ENCODE assay signal across 13 cellular contexts in the genomic region with DNA sequence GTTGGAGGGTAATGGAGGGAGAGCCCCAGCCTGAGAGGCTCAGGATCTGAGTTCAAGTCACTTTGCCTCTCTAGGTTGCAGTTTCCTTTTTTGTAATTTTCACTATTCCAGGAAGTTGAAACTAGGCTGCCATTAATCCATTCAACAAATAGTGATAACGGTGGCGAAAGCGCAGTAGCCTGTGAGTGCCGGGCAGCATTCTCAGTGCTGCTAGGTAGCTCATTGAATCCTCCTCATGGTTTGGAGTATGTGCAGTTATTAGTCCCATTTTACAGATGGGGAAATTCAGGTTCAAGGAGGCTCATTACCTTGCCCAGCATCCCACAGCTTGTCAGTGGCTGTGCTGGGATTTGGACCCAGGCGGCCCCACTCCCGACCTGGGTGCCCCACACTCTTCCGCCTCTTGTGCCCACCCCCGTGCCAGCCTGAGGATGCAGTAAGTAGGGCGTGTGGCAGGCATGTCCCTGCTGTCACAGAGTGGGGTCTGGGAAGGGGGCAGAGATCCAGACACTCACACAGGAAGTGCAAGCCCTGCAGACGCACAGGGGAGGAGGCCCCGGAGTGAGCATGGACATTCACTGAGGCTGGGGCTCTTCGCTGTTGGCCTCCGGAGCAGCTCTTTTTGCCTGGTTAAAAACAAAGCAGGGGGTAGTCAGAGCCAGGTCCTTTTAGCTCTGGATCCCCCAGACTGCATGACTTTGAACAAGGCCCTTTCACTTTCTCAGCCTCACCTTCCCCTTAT. TPM values are rescaled to one million over a fixed set of nuclear protein-coding genes. Genes with fewer than 3 reads are reported as not detected.
DNase-seq lines count a peak whose midpoint lies in the region; ATAC-seq, FAIRE-seq and TF ChIP-seq lines count a peak whose summit lies in the region.
"Had no signal": no experiment of that assay in that cellular context is flagged by ENCODE, and none has a peak within 500 bp of the region (broad histone marks: within the 10 kb centered on the region; RNA-seq: fewer than 3 reads in every experiment).

No MANE protein-coding gene starts in this region.

- POLR2A ChIA-PET in A549 (lab: Yijun Ruan, JAX), result no interaction called here
- POLR2A ChIA-PET in HCT116 (lab: Charles Lee), result no interaction called here

- no TSS peak for BruUV-seq in HCT116 (replicated peaks; lab: Mats Ljungman, UMichigan)

- TF ChIP-seq CTCF in A549 (IDR thresholded peaks at IDR 0.05), result no peak
- no peak for TF ChIP-seq CTCF in HCT116 (IDR thresholded peaks at IDR 0.05 in 2 of 3, conservative IDR thresholded peaks at IDR 0.05 in 1 of 3; ENCODE audit: borderline replicate concordance in 1 of 3, insufficient read depth in 1 of 3, low read depth in 2 of 3, low read length in 2 of 3)
- no peak for TF ChIP-seq CTCF in nephron (IDR thresholded peaks at IDR 0.05; ENCODE audit: unreplicated experiment in 3 of 3)
- TF ChIP-seq CTCF in testis (IDR thresholded peaks at IDR 0.05), result no peak

- H3K4me3 Mint-ChIP-seq in nephron, result no peak overlapping the region
- H3K4me3 Mint-ChIP-seq: B cell had no signal

- CTCF ChIA-PET in A549 (lab: Yijun Ruan, JAX) (interaction anchor here (0.6 to 7.6 kb wide), 36 partner anchors 8 to 565 kb away, joined by 3 to 173 read pairs (median 4); partner anchors contain the start of gene SLC6A6), HCT116 (lab: Charles Lee) (interaction anchor here (0.7 to 1.2 kb wide), 5 partner anchors 59 to 258 kb away, joined by 4 to 12 read pairs (median 7); partner anchors contain the start of gene SLC6A6)

- RAD21 ChIA-PET in HCT116 (lab: Charles Lee; ENCODE audit: low non-redundant PET in 1 of 2, low total read pairs in 2 of 2, uncharacterized antibody in 2 of 2, unreplicated experiment in 2 of 2), result interaction anchor here (1.0 to 1.7 kb wide), 3 partner anchors 9 to 257 kb away, joined by 3 to 7 read pairs (median 3); no protein-coding TSS in a partner anchor

- intact Hi-C loops in HCT116 (cut with micrococcal nuclease), result loop anchor here (1.0 to 2.0 kb wide), 3 partner anchors 200 to 565 kb away; no protein-coding TSS in a partner anchor
- intact Hi-C loops in testis (cut with DNase I; ENCODE audit: low total_unique reads), result loop anchor here (5.0 to 10.0 kb wide), 2 partner anchors 199 to 256 kb away; no protein-coding TSS in a partner anchor
- intact Hi-C loops in aorta (cut with DNase I), result loop anchor here in 1 of 2 donors (2.0 kb wide), 1 partner anchor 56 kb away; no protein-coding TSS in a partner anchor

- H3K4me2 ChIP-seq in A549, result no peak overlapping the region
- no peak overlapping the region for H3K4me2 ChIP-seq in HCT116 (ENCODE audit: low read length)
- H3K4me2 ChIP-seq: hepatocyte had no signal

- H3K9me3 Mint-ChIP-seq in nephron, result no peaks in the 10 kb centered on the region

- DNase-seq in A549 (ENCODE audit: low read depth in 1 of 2, low spot score in 1 of 2), result no peak
- DNase-seq in HCT116 (ENCODE audit: low read depth, low spot score), result no peak
- DNase-seq in adipocyte (ENCODE audit: low read depth), result no peak
- no peak for DNase-seq in testis
- no peak for DNase-seq in SW 1271 (lab: John Stamatoyannopoulos, UW)
- no peak for DNase-seq in aorta
- no peak for DNase-seq in HT-29 (ENCODE audit: low spot score)

- no peaks in the 10 kb centered on the region for H3K27me3 Mint-ChIP-seq in nephron (ENCODE audit: low read depth)
- H3K27me3 Mint-ChIP-seq: B cell had no signal

- H3K4me1 ChIP-seq in A549, result peaks cover 48% of the 10 kb centered on the region
- H3K4me1 ChIP-seq in HCT116 (ENCODE audit: control insufficient read depth in 1 of 2, insufficient read depth in 2 of 2, low read length in 2 of 2), result no peaks in the 10 kb centered on the region
- H3K4me1 ChIP-seq in adipocyte (ENCODE audit: control insufficient read depth, insufficient read depth, low read length), result peaks cover 20% of the 10 kb centered on the region
- peaks cover 10% of the 10 kb centered on the region for H3K4me1 ChIP-seq in testis
- no peaks in the 10 kb centered on the region for H3K4me1 ChIP-seq in aorta (ENCODE audit: control insufficient read depth in 1 of 2, insufficient read depth in 2 of 2, low read length in 2 of 2)
- H3K4me1 ChIP-seq: parathyroid adenoma had no signal

- FAIRE-seq in A549 (lab: Jason Lieb, UNC), result no peak

- no peaks in the 10 kb centered on the region for H4K20me1 ChIP-seq in HCT116 (ENCODE audit: insufficient read depth)

- no peak for TF ChIP-seq POLR2A in A549 (IDR thresholded peaks at IDR 0.05; ENCODE audit: low read length)
- no peak for TF ChIP-seq POLR2A in HCT116 (IDR thresholded peaks at IDR 0.05; ENCODE audit: borderline replicate concordance, extremely low read depth, insufficient read depth, insufficient read length)
- TF ChIP-seq POLR2A in testis (IDR thresholded peaks at IDR 0.05), result no peak

- H3K9me3 ChIP-seq in A549 (no peaks in the 10 kb centered on the region), HCT116 (ENCODE audit: control insufficient read depth in 1 of 2, insufficient read depth in 1 of 2, low read depth in 1 of 2, low read length in 2 of 2) (no peaks in the 10 kb centered on the region), adipocyte (ENCODE audit: control insufficient read depth, low read length) (no peaks in the 10 kb centered on the region), testis (no peaks in the 10 kb centered on the region), aorta (ENCODE audit: control insufficient read depth, low read length) (no peaks in the 10 kb centered on the region)
- H3K9me3 ChIP-seq: SJSA1 had no signal

- TF ChIP-seq RAD21 in A549 (conservative IDR thresholded peaks at IDR 0.05 in 1 of 2, IDR thresholded peaks at IDR 0.05 in 1 of 2) (no peak), HCT116 (IDR thresholded peaks at IDR 0.05; ENCODE audit: low read depth) (no peak)

- peaks cover 31% of the 10 kb centered on the region for H3K36me3 Mint-ChIP-seq in nephron (ENCODE audit: low read depth)

- no peaks in the 10 kb centered on the region for H3K79me2 ChIP-seq in HCT116 (ENCODE audit: insufficient read depth, low read length)
- H3K79me2 ChIP-seq: hepatocyte, parathyroid adenoma had no signal

- ATAC-seq in A549 (peak; percentile 3 to 29; a peak in 4 of 6 replicates), HCT116 (peak; percentile 24), aorta (ENCODE audit: low FRiP score) (no peak)
- ATAC-seq: activated CD4-positive, CD25-positive, alpha-beta regulatory T cell treated with anti-CD3 and anti-CD28 coated beads, Interleukin-2, amount 50 U/mL, for 24 hours had no signal

- H3K9me2 ChIP-seq in HCT116 (ENCODE audit: insufficient read depth), result no peaks in the 10 kb centered on the region

- peak overlapping the region; percentile 21 to 61; a peak in 4 of 6 replicates for H3K27ac ChIP-seq in A549
- no peak overlapping the region for H3K27ac ChIP-seq in HCT116 (ENCODE audit: low read depth, low read length)
- no peak overlapping the region for H3K27ac ChIP-seq in testis
- H3K27ac ChIP-seq in aorta (ENCODE audit: low read depth in 1 of 2, low read length in 2 of 2), result no peak overlapping the region
- H3K27ac ChIP-seq: parathyroid adenoma, SJSA1 had no signal

- H3K36me3 ChIP-seq in HCT116 (ENCODE audit: control insufficient read depth in 1 of 2, insufficient read depth in 2 of 2, low read length in 2 of 2) (peaks cover 11 to 21% of the 10 kb centered on the region in 2 experiments; a peak in 3 of 4 replicates), adipocyte (ENCODE audit: control insufficient read depth, insufficient read depth, low read length, severe bottlenecking) (peaks cover 15% of the 10 kb centered on the region), testis (ENCODE audit: low read depth, missing control alignments) (no peaks in the 10 kb centered on the region), aorta (ENCODE audit: control insufficient read depth in 1 of 2, insufficient read depth in 2 of 2, low read length in 1 of 2) (no peaks in the 10 kb centered on the region)

- 87% methylated on average over 10 of the region's 13 CpGs for WGBS in A549 (ENCODE audit: missing lambda C conversion rate)
- WGBS in testis, 2 donors, result 74 to 84% methylated on average over 11 to 13 of the region's 13 CpGs
- 58 to 61% methylated on average over 13 of the region's 13 CpGs for WGBS in aorta, 2 donors

- H3K27ac Mint-ChIP-seq in nephron, result peak overlapping the region in 2 of 3 experiments; percentile 15 to 82
- H3K27ac Mint-ChIP-seq: B cell had no signal

- no peak overlapping the region for H3K4me3 ChIP-seq in A549
- no peak overlapping the region for H3K4me3 ChIP-seq in HCT116 (replicated peaks in 1 of 2; ENCODE audit: low read depth in 1 of 2, low read length in 2 of 2)
- no peak overlapping the region for H3K4me3 ChIP-seq in adipocyte (ENCODE audit: low read length)
- H3K4me3 ChIP-seq in testis, result no peak overlapping the region
- H3K4me3 ChIP-seq in aorta (ENCODE audit: low read length in 2 of 2), result no peak overlapping the region
- H3K4me3 ChIP-seq: hepatocyte, SJSA1 had no signal

- no peak for TF ChIP-seq EP300 in A549 (IDR thresholded peaks at IDR 0.05)

- H3K27me3 ChIP-seq in HCT116 (ENCODE audit: insufficient read depth, low read length) (no peaks in the 10 kb centered on the region), adipocyte (replicated peaks; ENCODE audit: control insufficient read depth, insufficient read depth, low read length) (no peaks in the 10 kb centered on the region), testis (no peaks in the 10 kb centered on the region), aorta (ENCODE audit: control insufficient read depth in 1 of 2, insufficient read depth in 2 of 2, low read length in 1 of 2) (no peaks in the 10 kb centered on the region)
- H3K27me3 ChIP-seq: hepatocyte, SJSA1 had no signal

- no peak overlapping the region for H2AFZ ChIP-seq in HCT116 (ENCODE audit: low read depth, low read length, poor library complexity, severe bottlenecking)
- H2AFZ ChIP-seq: hepatocyte, parathyroid adenoma had no signal

- H3K4me1 Mint-ChIP-seq in nephron, result peaks cover 30% of the 10 kb centered on the region
- H3K4me1 Mint-ChIP-seq: B cell had no signal

- H3K9ac ChIP-seq in HCT116 (ENCODE audit: low read length) (no peak overlapping the region), adipocyte (ENCODE audit: low read length) (peak overlapping the region; percentile 21)
- H3K9ac ChIP-seq: parathyroid adenoma had no signal

TF ChIP-seq in A549, 52 proteins besides CTCF, POLR2A, EP300 and RAD21 (continues in another document):
- no peak for TF ChIP-seq CHD2 (IDR thresholded peaks at IDR 0.05; ENCODE audit: low read length, partially characterized antibody)

TF ChIP-seq in HCT116, 20 proteins besides CTCF, POLR2A, EP300 and RAD21 (continues in another document):
- no peak for TF ChIP-seq CEBPB (IDR thresholded peaks at IDR 0.05; ENCODE audit: low read depth)

RNA-seq across cellular contexts. Expression of gene SLC6A6, which starts 58.8 kb away (rescaled TPM):
- polyA plus RNA-seq in A549 (2011; rRNA removed), result 73.3 and 76.2 TPM in 2 replicates
- 39.4 and 55.1 TPM in 2 replicates for polyA plus RNA-seq in A549 (2012; cell fraction: cytosol; rRNA removed)
- 144 and 151 TPM in 2 replicates for polyA plus RNA-seq in A549 (2012; cell fraction: nucleus; rRNA removed)
- 66.2 to 73.8 TPM (median 66.5 TPM) in 3 replicates for polyA plus RNA-seq in A549 (2017; fragmentation: RNase III; extraction: RNeasy Plus Mini Kit Qiagen cat#74134 plus additional on column Dnase treatment)
- 141 and 148 TPM in 2 replicates for polyA minus RNA-seq in A549 (2011; rRNA and poly(A)+ RNA removed)
- total RNA-seq in HCT116 (2021; ENCODE audit: unreplicated experiment), result 36.3 TPM
- polyA plus RNA-seq in HCT116 (2012), result 23.0 and 33.5 TPM in 2 replicates
- total RNA-seq in testis, result 10 to 100 TPM; 13.7 to 14.9 TPM
- polyA plus RNA-seq in testis (ENCODE audit: insufficient read depth, low read depth, low replicate concordance), result 9.7 TPM
- total RNA-seq in aorta, result 10 to 100 TPM; 36.5 to 62.2 TPM
- polyA plus RNA-seq in aorta, result 1 to 10 TPM; 5.3 to 6.1 TPM
- 51.5 and 55.3 TPM in 2 replicates for total RNA-seq in HT-29 (2014; rRNA removed; shearing (Covaris generic))

Comparison
In these comparisons a context has a peak if more than half of its experiments do, and no peak if none do; other contexts are left out.
1. H3K27ac ChIP-seq: peak in A549 (2 of 2); none in HCT116 (single experiment), testis (0 of 2) and aorta (0 of 2).